ENCODE assay signal across 28 cellular contexts in the genomic region with DNA sequence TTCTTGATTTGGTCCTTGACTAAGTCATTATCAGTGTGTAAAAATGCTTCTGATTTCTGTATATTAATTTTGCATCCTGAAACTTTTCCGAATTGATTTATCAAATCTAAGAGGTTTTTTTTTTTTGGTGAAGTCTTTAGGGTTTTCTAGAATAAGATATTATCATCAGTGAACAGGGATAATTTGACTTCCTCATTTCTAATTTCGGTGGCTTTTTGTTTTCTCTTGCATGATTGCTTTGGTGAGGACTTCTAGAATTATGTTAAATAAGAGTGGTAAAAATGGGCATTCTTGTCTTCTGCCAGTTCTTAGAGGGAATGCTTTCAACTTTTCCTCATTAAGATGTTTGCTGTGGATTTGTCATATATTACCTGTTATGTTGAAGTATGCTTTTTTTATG.
"Had no signal": no experiment of that assay in that cellular context is flagged by ENCODE, and none has a peak within 500 bp of the region (broad histone marks: within the 10 kb centered on the region; RNA-seq: fewer than 3 reads in every experiment).

No MANE protein-coding gene starts in this region.

- DNase-seq: dermis blood vessel endothelial cell; effector memory CD4-positive, alpha-beta T cell; foreskin keratinocyte; heart left ventricle; kidney; naive thymus-derived CD4-positive, alpha-beta T cell; right lobe of liver; small intestine; stimulated activated CD4-positive, alpha-beta T cell treated with anti-CD3 and anti-CD28 coated beads, Interleukin-15, amount 100 ng/mL, for 24 hours; stimulated activated CD4-positive, alpha-beta T cell treated with anti-CD3 and anti-CD28 coated beads, Interleukin-2, amount 100 ng/mL, for 48 hours; stimulated activated naive B cell treated with anti-CD40 and anti-IgM and Interleukin-4, amounts not matched to agents 10 μg/mL and 1 μg/mL and 100 μg/mL, for 72 hours; upper lobe of left lung had no signal

- H3K4me1 Mint-ChIP-seq: memory B cell, mesothelial cell of epicardium, nephron, neural progenitor cell had no signal

- H3K9ac ChIP-seq: neural progenitor cell, parathyroid adenoma had no signal

- H3K9me3 ChIP-seq: right lobe of liver had no signal

- H3K79me2 ChIP-seq: hepatocyte, parathyroid adenoma had no signal

- FAIRE-seq: endothelial cell of umbilical vein, small intestine, urothelium cell line had no signal

- H3K4me3 Mint-ChIP-seq: memory B cell; mesothelial cell of epicardium; naive thymus-derived CD4-positive, alpha-beta T cell; nephron; neural progenitor cell; stimulated activated naive B cell treated with anti-CD40 and anti-IgM and Interleukin-4, amounts not matched to agents 10 μg/mL and 1 μg/mL and 100 μg/mL, for 72 hours; stimulated activated naive CD8-positive, alpha-beta T cell treated with anti-CD3 and anti-CD28 coated beads, Interleukin-15, Interleukin-2, amounts not matched to agents 100 ng/mL and 50 ng/mL, for 24 hours had no signal

- H3K4me1 ChIP-seq: esophagus muscularis mucosa, foreskin keratinocyte, gastroesophageal sphincter, heart left ventricle, neural progenitor cell, parathyroid adenoma, right lobe of liver, tibial nerve, upper lobe of left lung had no signal

- H3K27ac ChIP-seq: esophagus muscularis mucosa, foreskin keratinocyte, gastroesophageal sphincter, heart left ventricle, hepatocyte, neural progenitor cell, parathyroid adenoma, right lobe of liver, thoracic aorta, tibial nerve, upper lobe of left lung had no signal

- H3K4me2 ChIP-seq: hepatocyte, neural progenitor cell had no signal

- H3K4me3 ChIP-seq: esophagus muscularis mucosa, gastroesophageal sphincter, heart left ventricle, hepatocyte, lung, neural progenitor cell, right lobe of liver, thoracic aorta, tibial nerve, upper lobe of left lung had no signal

- H3K27ac Mint-ChIP-seq: memory B cell; mesothelial cell of epicardium; naive thymus-derived CD4-positive, alpha-beta T cell; nephron; neural progenitor cell; progenitor cell of endocrine pancreas; stimulated activated naive B cell treated with anti-CD40 and anti-IgM and Interleukin-4, amounts not matched to agents 10 μg/mL and 1 μg/mL and 100 μg/mL, for 72 hours; stimulated activated naive CD8-positive, alpha-beta T cell treated with anti-CD3 and anti-CD28 coated beads, Interleukin-15, Interleukin-2, amounts not matched to agents 100 ng/mL and 50 ng/mL, for 24 hours had no signal

- H3K27me3 Mint-ChIP-seq: memory B cell; naive thymus-derived CD4-positive, alpha-beta T cell; progenitor cell of endocrine pancreas; stimulated activated naive B cell treated with anti-CD40 and anti-IgM and Interleukin-4, amounts not matched to agents 10 μg/mL and 1 μg/mL and 100 μg/mL, for 72 hours; stimulated activated naive CD8-positive, alpha-beta T cell treated with anti-CD3 and anti-CD28 coated beads, Interleukin-15, Interleukin-2, amounts not matched to agents 100 ng/mL and 50 ng/mL, for 24 hours had no signal

- H3K36me3 ChIP-seq: esophagus muscularis mucosa, heart left ventricle, right lobe of liver, thoracic aorta, upper lobe of left lung had no signal

- ATAC-seq: foreskin keratinocyte; gastroesophageal sphincter; heart left ventricle; left lobe of liver; naive thymus-derived CD4-positive, alpha-beta T cell; right lobe of liver; stimulated activated naive B cell treated with anti-CD40 and anti-IgM and Interleukin-4, amounts not matched to agents 10 μg/mL and 1 μg/mL and 100 μg/mL, for 72 hours had no signal

- H2AFZ ChIP-seq: hepatocyte, neural progenitor cell, parathyroid adenoma had no signal

- H3K27me3 ChIP-seq: esophagus muscularis mucosa, gastroesophageal sphincter, heart left ventricle, hepatocyte, neural progenitor cell, right lobe of liver, tibial nerve, upper lobe of left lung had no signal

- H3K36me3 Mint-ChIP-seq: neural progenitor cell had no signal
